In genomic region chr6:144346719-144347446, GRCh38 we compare ENCODE assay signal across 9 cellular contexts.
DNase-seq lines count a peak whose midpoint lies in the region; ATAC-seq, FAIRE-seq and TF ChIP-seq lines count a peak whose summit lies in the region.
"Had no signal": no experiment of that assay in that cellular context is flagged by ENCODE, and none has a peak within 500 bp of the region (broad histone marks: within the 10 kb centered on the region; RNA-seq: fewer than 3 reads in every experiment).

No MANE protein-coding gene starts in this region.

- H3K4me3 ChIP-seq in A549 = no peak overlapping the region
- H3K4me3 ChIP-seq in mucosa of descending colon = no peak overlapping the region

- H3K27ac ChIP-seq in A549 = peak overlapping the region; percentile 39 to 77; a peak in 5 of 6 replicates

- TF ChIP-seq POLR2A in A549 (IDR thresholded peaks at IDR 0.05; ENCODE audit: low read length) = no peak

- peak overlapping the region; percentile 50 for H3K4me3 Mint-ChIP-seq in activated CD4-positive, alpha-beta memory T cell treated with anti-CD3 and anti-CD28 coated beads, Interleukin-2, amount 10 ng/mL, durations not matched to agents 7 days and 5 days

- WGBS in A549 (ENCODE audit: missing lambda C conversion rate) = 65% methylated on average over 11 of the region's 11 CpGs

- H3K4me1 Mint-ChIP-seq in activated CD4-positive, alpha-beta memory T cell treated with anti-CD3 and anti-CD28 coated beads, Interleukin-2, amount 10 ng/mL, durations not matched to agents 7 days and 5 days = peaks cover 81% of the 10 kb centered on the region

- no peak for TF ChIP-seq RAD21 in A549 (conservative IDR thresholded peaks at IDR 0.05 in 1 of 2, IDR thresholded peaks at IDR 0.05 in 1 of 2)

- H3K9me3 Mint-ChIP-seq in activated CD4-positive, alpha-beta memory T cell treated with anti-CD3 and anti-CD28 coated beads, Interleukin-2, amount 10 ng/mL, durations not matched to agents 7 days and 5 days = no peaks in the 10 kb centered on the region

- peak; percentile 45 to 49 for DNase-seq in A549 (ENCODE audit: low read depth in 1 of 2, low spot score in 1 of 2)
- peak; percentile 41 for DNase-seq in H4 (ENCODE audit: low spot score)
- no peak for DNase-seq in activated CD4-positive, alpha-beta memory T cell treated with anti-CD3 and anti-CD28 coated beads, Interleukin-2, amount 10 ng/mL, durations not matched to agents 7 days and 5 days
- DNase-seq in islet precursor cell = peak; percentile 79
- no peak for DNase-seq in NCI-H1048 (lab: John Stamatoyannopoulos, UW)
- no peak for DNase-seq in NCI-H2227 (lab: John Stamatoyannopoulos, UW; ENCODE audit: unreplicated experiment)
- DNase-seq in mucosa of descending colon = no peak
- DNase-seq in frontal cortex (ENCODE audit: low spot score in 2 of 2) = no peak
- DNase-seq: NCI-H510A treated with DMSO at 0.1 percent for 48 hours had no signal

- intact Hi-C loops in mucosa of descending colon (cut with DNase I, micrococcal nuclease) = no loop called here

- H3K4me1 ChIP-seq in A549 = peaks cover 65% of the 10 kb centered on the region
- H3K4me1 ChIP-seq in mucosa of descending colon (ENCODE audit: low read depth) = peaks cover 16% of the 10 kb centered on the region

- H3K36me3 ChIP-seq in mucosa of descending colon (ENCODE audit: low read depth) = no peaks in the 10 kb centered on the region

- H3K4me2 ChIP-seq in A549 = peak overlapping the region; percentile 52

- POLR2A ChIA-PET in A549 (lab: Yijun Ruan, JAX) = no interaction called here
- POLR2A ChIA-PET in activated CD4-positive, alpha-beta memory T cell treated with anti-CD3 and anti-CD28 coated beads, Interleukin-2, amount 10 ng/mL, durations not matched to agents 7 days and 5 days (lab: Charles Lee) = interaction anchor here (0.8 to 1.0 kb wide), 3 partner anchors 13 to 196 kb away, joined by 4 to 5 read pairs (median 4); partner anchors contain the start of gene STX11

- CTCF ChIA-PET in A549 (lab: Yijun Ruan, JAX) = interaction anchor here (0.6 to 1.1 kb wide), 2 partner anchors 18 to 31 kb away, joined by 3 to 4 read pairs; no protein-coding TSS in a partner anchor
- CTCF ChIA-PET in activated CD4-positive, alpha-beta memory T cell treated with anti-CD3 and anti-CD28 coated beads, Interleukin-2, amount 10 ng/mL, durations not matched to agents 7 days and 5 days (lab: Charles Lee) = interaction anchor here (0.7 to 2.2 kb wide), 3 partner anchors 12 to 127 kb away, joined by 3 to 8 read pairs (median 3); no protein-coding TSS in a partner anchor

- peak; percentile 74 to 80; a peak in 4 of 6 replicates for ATAC-seq in A549
- ATAC-seq in mucosa of descending colon = no peak

- no peaks in the 10 kb centered on the region for H3K9me3 ChIP-seq in A549
- H3K9me3 ChIP-seq in mucosa of descending colon = no peaks in the 10 kb centered on the region

- FAIRE-seq in A549 (lab: Jason Lieb, UNC) = no peak
- FAIRE-seq in frontal cortex (lab: Jason Lieb, UNC) = no peak

- no peak for TF ChIP-seq CTCF in A549 (IDR thresholded peaks at IDR 0.05)
- no peak for TF ChIP-seq CTCF in mucosa of descending colon (IDR thresholded peaks at IDR 0.05)

- no peaks in the 10 kb centered on the region for H3K27me3 Mint-ChIP-seq in activated CD4-positive, alpha-beta memory T cell treated with anti-CD3 and anti-CD28 coated beads, Interleukin-2, amount 10 ng/mL, durations not matched to agents 7 days and 5 days

- no peak for TF ChIP-seq EP300 in A549 (IDR thresholded peaks at IDR 0.05)

- peak overlapping the region; percentile 98 for H3K27ac Mint-ChIP-seq in activated CD4-positive, alpha-beta memory T cell treated with anti-CD3 and anti-CD28 coated beads, Interleukin-2, amount 10 ng/mL, durations not matched to agents 7 days and 5 days

- peaks cover 39% of the 10 kb centered on the region for H3K36me3 Mint-ChIP-seq in activated CD4-positive, alpha-beta memory T cell treated with anti-CD3 and anti-CD28 coated beads, Interleukin-2, amount 10 ng/mL, durations not matched to agents 7 days and 5 days (ENCODE audit: low read depth)

TF ChIP-seq in A549, 52 proteins besides CTCF, POLR2A, EP300 and RAD21:
- no peak for TF ChIP-seq FOXS1 (CRISPR knock-in tag; IDR thresholded peaks at IDR 0.05)
- 0 out of 4 replicates have a peak, but pooled peaks of 1 of the 2 experiments have one; percentile 22 for TF ChIP-seq CEBPB (IDR thresholded peaks at IDR 0.05)
- TF ChIP-seq FOSL2 (IDR thresholded peaks at IDR 0.05) = no peak
- TF ChIP-seq FOSL2 (CRISPR knock-in tag; IDR thresholded peaks at IDR 0.05) = peak; percentile 42; the same call in 1 of the 2 replicates
- TF ChIP-seq MAFK (IDR thresholded peaks at IDR 0.05; ENCODE audit: partially characterized antibody) = peak; percentile 16

Comparison
In these comparisons a context has a peak if more than half of its experiments do, and no peak if none do; other contexts are left out.
1. DNase-seq: peak in A549 (2 of 2), H4 (single experiment) and islet precursor cell (single experiment); none in activated CD4-positive, alpha-beta memory T cell treated with anti-CD3 and anti-CD28 coated beads, Interleukin-2, amount 10 ng/mL, durations not matched to agents 7 days and 5 days (single experiment), NCI-H1048 (single experiment), NCI-H2227 (single experiment), mucosa of descending colon (0 of 3) and frontal cortex (0 of 2).